21 cellular contexts compared by ENCODE assay signal in the genomic region with DNA sequence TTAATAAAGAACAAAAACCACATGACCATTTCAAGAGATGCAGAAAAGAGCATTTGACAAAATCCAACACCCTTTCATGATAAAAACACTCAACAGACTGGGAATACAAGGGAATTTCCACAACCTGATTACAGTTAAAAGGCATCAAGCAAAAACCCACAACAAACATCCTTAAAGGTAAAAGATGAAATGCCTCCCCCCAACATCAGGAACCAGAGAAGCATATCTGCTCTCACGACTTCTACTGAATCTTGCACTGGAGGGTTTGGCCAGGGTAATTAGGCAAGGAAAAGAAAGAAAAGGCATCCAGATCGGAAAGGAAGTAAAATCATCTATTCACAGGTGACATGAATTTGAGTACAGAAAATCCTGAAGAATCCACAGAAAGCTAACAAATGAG.
"Had no signal": no experiment of that assay in that cellular context is flagged by ENCODE, and none has a peak within 500 bp of the region (broad histone marks: within the 10 kb centered on the region; RNA-seq: fewer than 3 reads in every experiment).

No MANE protein-coding gene starts in this region.

- H3K79me2 ChIP-seq: parathyroid adenoma had no signal

- H3K27ac Mint-ChIP-seq: activated CD8-positive, alpha-beta T cell treated with anti-CD3 and anti-CD28 coated beads, Interleukin-2, amount 10 ng/mL, durations not matched to agents 7 days and 5 days; activated naive CD8-positive, alpha-beta T cell; nephron had no signal

- H3K36me3 ChIP-seq: adrenal gland, lower lobe of right lung, transverse colon had no signal

- H3K27me3 ChIP-seq: adrenal gland, transverse colon had no signal

- DNase-seq: activated CD4-positive, alpha-beta T cell treated with anti-CD3 and anti-CD28 coated beads for 1 hour; activated CD4-positive, alpha-beta T cell treated with anti-CD3 and anti-CD28 coated beads, Interleukin-2, amount 50 U/mL, for 1 hour; activated CD8-positive, alpha-beta T cell treated with anti-CD3 and anti-CD28 coated beads, Interleukin-2, amount 10 ng/mL, durations not matched to agents 7 days and 5 days; activated T-cell treated with anti-CD3 and anti-CD28 coated beads, Interleukin-2, amount 50 U/mL, for 1 hour; adrenal gland; central memory CD4-positive, alpha-beta T cell; dermis blood vessel endothelial cell; effector memory CD4-positive, alpha-beta T cell; foreskin keratinocyte; immature natural killer cell; lower lobe of right lung; mesendoderm; right cardiac atrium; transverse colon had no signal

- H3K9me3 ChIP-seq: adrenal gland, lower lobe of right lung, transverse colon had no signal

- H2AFZ ChIP-seq: parathyroid adenoma had no signal

- H3K4me3 ChIP-seq: adrenal gland, lower lobe of right lung, transverse colon had no signal

- H3K9ac ChIP-seq: parathyroid adenoma had no signal

- FAIRE-seq: astrocyte, urothelium cell line had no signal

- ATAC-seq: activated CD8-positive, alpha-beta T cell treated with anti-CD3 and anti-CD28 coated beads, Interleukin-2, amount 10 ng/mL, durations not matched to agents 7 days and 5 days; foreskin keratinocyte; left lobe of liver; lower lobe of right lung; right cardiac atrium had no signal

- H3K4me3 Mint-ChIP-seq: activated CD8-positive, alpha-beta T cell treated with anti-CD3 and anti-CD28 coated beads, Interleukin-2, amount 10 ng/mL, durations not matched to agents 7 days and 5 days; nephron had no signal

- H3K9me3 Mint-ChIP-seq: immature natural killer cell, nephron had no signal

- H3K4me1 ChIP-seq: foreskin keratinocyte, parathyroid adenoma had no signal

- H3K27ac ChIP-seq: adrenal gland, foreskin keratinocyte, lower lobe of right lung, parathyroid adenoma, VCaP had no signal

- H3K27me3 Mint-ChIP-seq: activated naive CD8-positive, alpha-beta T cell had no signal

- H3K36me3 Mint-ChIP-seq: activated naive CD8-positive, alpha-beta T cell; immature natural killer cell had no signal
